ENCODE assay signal across 27 cellular contexts in the genomic region with DNA sequence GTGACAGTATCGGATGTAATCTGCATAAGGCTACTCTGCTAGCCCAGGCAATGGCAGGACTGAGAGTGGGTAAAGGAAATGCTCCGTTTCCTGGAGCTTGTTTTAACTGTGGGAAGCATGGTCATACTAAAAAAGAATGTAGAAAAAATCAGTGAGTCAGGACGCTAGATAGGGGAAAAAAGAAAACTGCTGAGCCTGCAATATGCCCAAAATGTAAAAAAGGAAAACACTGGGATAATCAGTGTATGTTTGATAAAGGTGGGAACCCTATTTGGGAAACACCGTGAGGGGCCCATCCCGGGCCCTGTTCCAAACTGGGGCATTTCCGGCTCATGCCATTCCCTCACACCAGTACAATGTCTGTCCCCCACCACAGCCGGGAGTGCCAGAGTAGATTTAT.
"Had no signal": no experiment of that assay in that cellular context is flagged by ENCODE, and none has a peak within 500 bp of the region (broad histone marks: within the 10 kb centered on the region; RNA-seq: fewer than 3 reads in every experiment).

No MANE protein-coding gene starts in this region.

- H3K4me1 ChIP-seq: body of pancreas, SJSA1 had no signal

- ATAC-seq: activated CD8-positive, alpha-beta memory T cell treated with anti-CD3 and anti-CD28 coated beads, Interleukin-2, amount 10 ng/mL, durations not matched to agents 7 days and 5 days; body of pancreas; Panc1; T-helper 17 cell had no signal

- H3K4me3 Mint-ChIP-seq: activated B cell treated with CpG ODN at 0.5 μM for 24 hours; activated CD4-positive, alpha-beta T cell treated with anti-CD3 and anti-CD28 coated beads, Interleukin-2, amount 10 ng/mL, durations not matched to agents 24 days and 14 days; activated CD8-positive, alpha-beta memory T cell treated with anti-CD3 and anti-CD28 coated beads, Interleukin-2, amount 10 ng/mL, durations not matched to agents 7 days and 5 days; activated naive CD4-positive, alpha-beta T cell treated with anti-CD3 and anti-CD28 coated beads, Interleukin-2, amount 50 U/mL, for 24 hours; activated T-cell treated with anti-CD3 and anti-CD28 coated beads, Interleukin-2, amount 50 U/mL, for 24 hours; activated T-helper 1 cell treated with anti-CD3 and anti-CD28 coated beads, Interleukin-12 subunit alpha, Interleukin-12 subunit beta, Interleukin-2, Interleukin-4 antibody, amounts not matched to agents 30 ng/mL and 10 ng/mL and 1 ng/mL, durations not matched to agents 14 hours and 24 hours and 36 hours; T-helper 17 cell had no signal

- H3K36me3 Mint-ChIP-seq: activated CD8-positive, alpha-beta memory T cell treated with anti-CD3 and anti-CD28 coated beads, Interleukin-2, amount 10 ng/mL, durations not matched to agents 7 days and 5 days; activated naive CD4-positive, alpha-beta T cell treated with anti-CD3 and anti-CD28 coated beads, Interleukin-2, amount 50 U/mL, for 24 hours had no signal

- DNase-seq: activated B cell treated with CpG ODN at 0.5 μM for 24 hours; activated CD4-positive, alpha-beta T cell treated with anti-CD3 and anti-CD28 coated beads for 1 hour; activated CD4-positive, alpha-beta T cell treated with anti-CD3 and anti-CD28 coated beads, Interleukin-2, amount 10 ng/mL, durations not matched to agents 24 days and 14 days; activated CD4-positive, alpha-beta T cell treated with anti-CD3 and anti-CD28 coated beads, Interleukin-2, amount 50 U/mL, for 48 hours; activated CD8-positive, alpha-beta memory T cell treated with anti-CD3 and anti-CD28 coated beads, Interleukin-2, amount 10 ng/mL, durations not matched to agents 7 days and 5 days; activated effector memory CD4-positive, alpha-beta T cell treated with Interleukin-2 at 50 U/mL for 16 hours; activated naive CD4-positive, alpha-beta T cell; activated T-cell treated with anti-CD3 and anti-CD28 coated beads, Interleukin-2, amount 50 U/mL, for 24 hours; body of pancreas; central memory CD4-positive, alpha-beta T cell; NCI-H1092; NCI-H1417; NCI-H2029; NCI-H2107; NCI-H2171 treated with DMSO at 0.1 percent for 48 hours; NCI-H226; NCI-H526; NCI-H774; OCI-M1; Right ventricle myocardium superior; T-helper 17 cell; T-helper 9 cell had no signal

- H3K4me3 ChIP-seq: body of pancreas, SJSA1 had no signal

- H3K27me3 Mint-ChIP-seq: activated B cell treated with CpG ODN at 0.5 μM for 24 hours; activated CD4-positive, alpha-beta T cell treated with anti-CD3 and anti-CD28 coated beads, Interleukin-2, amount 10 ng/mL, durations not matched to agents 24 days and 14 days; activated CD8-positive, alpha-beta memory T cell treated with anti-CD3 and anti-CD28 coated beads, Interleukin-2, amount 10 ng/mL, durations not matched to agents 7 days and 5 days; activated naive CD4-positive, alpha-beta T cell treated with anti-CD3 and anti-CD28 coated beads, Interleukin-2, amount 50 U/mL, for 24 hours; activated T-cell treated with anti-CD3 and anti-CD28 coated beads, Interleukin-2, amount 50 U/mL, for 24 hours; T-helper 17 cell had no signal

- H3K27me3 ChIP-seq: body of pancreas, SJSA1 had no signal

- H3K36me3 ChIP-seq: SJSA1 had no signal

- H3K9me3 ChIP-seq: body of pancreas, SJSA1 had no signal

- H3K27ac Mint-ChIP-seq: activated B cell treated with CpG ODN at 0.5 μM for 24 hours; activated CD4-positive, alpha-beta T cell treated with anti-CD3 and anti-CD28 coated beads, Interleukin-2, amount 10 ng/mL, durations not matched to agents 24 days and 14 days; activated CD8-positive, alpha-beta memory T cell treated with anti-CD3 and anti-CD28 coated beads, Interleukin-2, amount 10 ng/mL, durations not matched to agents 7 days and 5 days; activated naive CD4-positive, alpha-beta T cell treated with anti-CD3 and anti-CD28 coated beads, Interleukin-2, amount 50 U/mL, for 24 hours; activated T-cell treated with anti-CD3 and anti-CD28 coated beads, Interleukin-2, amount 50 U/mL, for 24 hours; activated T-helper 1 cell treated with anti-CD3 and anti-CD28 coated beads, Interleukin-12 subunit alpha, Interleukin-12 subunit beta, Interleukin-2, Interleukin-4 antibody, amounts not matched to agents 30 ng/mL and 10 ng/mL and 1 ng/mL, durations not matched to agents 14 hours and 24 hours and 36 hours; T-helper 17 cell had no signal

- H3K27ac ChIP-seq: body of pancreas, RWPE1, SJSA1 had no signal

- H3K9me3 Mint-ChIP-seq: activated B cell treated with CpG ODN at 0.5 μM for 24 hours; activated CD4-positive, alpha-beta T cell treated with anti-CD3 and anti-CD28 coated beads, Interleukin-2, amount 10 ng/mL, durations not matched to agents 24 days and 14 days; activated naive CD4-positive, alpha-beta T cell treated with anti-CD3 and anti-CD28 coated beads, Interleukin-2, amount 50 U/mL, for 24 hours; activated T-cell treated with anti-CD3 and anti-CD28 coated beads, Interleukin-2, amount 50 U/mL, for 24 hours; activated T-helper 1 cell treated with anti-CD3 and anti-CD28 coated beads, Interleukin-12 subunit alpha, Interleukin-12 subunit beta, Interleukin-2, Interleukin-4 antibody, amounts not matched to agents 30 ng/mL and 10 ng/mL and 1 ng/mL, durations not matched to agents 14 hours and 24 hours and 36 hours had no signal

- H3K4me1 Mint-ChIP-seq: activated B cell treated with CpG ODN at 0.5 μM for 24 hours; activated CD4-positive, alpha-beta T cell treated with anti-CD3 and anti-CD28 coated beads, Interleukin-2, amount 10 ng/mL, durations not matched to agents 24 days and 14 days; activated CD8-positive, alpha-beta memory T cell treated with anti-CD3 and anti-CD28 coated beads, Interleukin-2, amount 10 ng/mL, durations not matched to agents 7 days and 5 days; activated naive CD4-positive, alpha-beta T cell treated with anti-CD3 and anti-CD28 coated beads, Interleukin-2, amount 50 U/mL, for 24 hours; T-helper 17 cell had no signal
